9 cellular contexts compared by ENCODE assay signal in the genomic region with DNA sequence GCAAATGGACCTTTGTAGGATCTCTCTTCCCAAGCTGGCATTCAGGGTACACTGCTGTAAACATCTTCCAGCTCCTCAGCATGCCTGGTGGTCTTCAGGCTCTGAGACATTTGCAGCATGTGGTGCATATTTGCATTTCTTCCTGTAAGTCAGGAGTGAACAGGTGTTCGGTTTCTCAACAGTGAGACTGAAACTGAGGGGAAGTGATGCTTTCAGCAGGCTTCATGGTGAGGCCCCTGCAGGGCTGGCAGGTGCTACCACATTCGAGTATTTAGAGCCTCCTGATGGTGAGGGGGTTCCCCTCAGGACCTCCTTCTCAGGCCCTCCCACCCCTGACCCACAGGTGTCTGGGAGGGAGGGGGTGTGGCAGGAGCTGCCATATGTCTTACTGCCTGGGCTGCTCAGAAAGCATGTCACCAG. TPM values are rescaled to one million over a fixed set of nuclear protein-coding genes. Genes with fewer than 3 reads are reported as not detected.
A peak's percentile ranks its signal among the peaks of the same experiment; 100 is the strongest.
DNase-seq lines count a peak whose midpoint lies in the region; ATAC-seq and TF ChIP-seq lines count a peak whose summit lies in the region.
"Had no signal": no experiment of that assay in that cellular context is flagged by ENCODE, and none has a peak within 500 bp of the region (broad histone marks: within the 10 kb centered on the region; RNA-seq: fewer than 3 reads in every experiment).

No MANE protein-coding gene starts in this region.

- TF ChIP-seq CTCF in GM12864 (IDR thresholded peaks at IDR 0.05; ENCODE audit: low read depth, low read length, missing control alignments) (no peak), type B pancreatic cell (conservative IDR thresholded peaks at IDR 0.05) (no peak)

- H3K36me3 ChIP-seq in adipocyte (ENCODE audit: control insufficient read depth, insufficient read depth, low read length, severe bottlenecking), result no peaks in the 10 kb centered on the region

- ATAC-seq in GM19455 (IDR thresholded peaks at IDR 0.05; ENCODE audit: unreplicated experiment) (peak; percentile 93), HG03196 (IDR thresholded peaks at IDR 0.05; ENCODE audit: unreplicated experiment) (peak; percentile 96)

- DNase-seq in GM12864 (ENCODE audit: low read depth) (peak; percentile 98), adipocyte (ENCODE audit: low read depth) (no peak), type B pancreatic cell (ENCODE audit: extremely low spot score, unreplicated experiment) (no peak), hypothalamus (lab: John Stamatoyannopoulos, UW) (no peak)
- no peak for DNase-seq in stimulated activated CD8-positive, alpha-beta memory T cell treated with anti-CD3 and anti-CD28 coated beads, Interleukin-4, amount 100 ng/mL, for 48 hours
- no peak for DNase-seq in activated CD8-positive, alpha-beta memory T cell treated with anti-CD3 and anti-CD28 coated beads, Interleukin-2, amount 50 U/mL, for 4 hours
- DNase-seq: T1000 had no signal

- H3K27me3 ChIP-seq in adipocyte (replicated peaks; ENCODE audit: control insufficient read depth, insufficient read depth, low read length), result no peaks in the 10 kb centered on the region

- no peak overlapping the region for H3K4me3 Mint-ChIP-seq in type B pancreatic cell

- H3K4me3 ChIP-seq in GM12864 (ENCODE audit: low read depth, low read length), result peak overlapping the region; percentile 43
- peak overlapping the region; percentile 12 for H3K4me3 ChIP-seq in adipocyte (ENCODE audit: low read length)

- no peak overlapping the region for H3K27ac Mint-ChIP-seq in type B pancreatic cell

- H3K36me3 Mint-ChIP-seq in type B pancreatic cell, result no peaks in the 10 kb centered on the region

- no peaks in the 10 kb centered on the region for H3K9me3 ChIP-seq in adipocyte (ENCODE audit: control insufficient read depth, low read length)

- H3K4me1 ChIP-seq in adipocyte (ENCODE audit: control insufficient read depth, insufficient read depth, low read length), result peaks cover 16% of the 10 kb centered on the region

- H3K9ac ChIP-seq in adipocyte (ENCODE audit: low read length), result peak overlapping the region; percentile 71

- H3K4me1 Mint-ChIP-seq in type B pancreatic cell (ENCODE audit: unreplicated experiment), result peaks cover 4% of the 10 kb centered on the region

- no peaks in the 10 kb centered on the region for H3K9me3 Mint-ChIP-seq in type B pancreatic cell

- H3K27me3 Mint-ChIP-seq in type B pancreatic cell, result no peaks in the 10 kb centered on the region

RNA-seq across cellular contexts. Expression of a gene that starts 15.1 kb away (rescaled TPM):
- total RNA-seq in type B pancreatic cell (ENCODE audit: low replicate concordance), result 29.4 and 51.0 TPM in 2 replicates

RNA-seq across cellular contexts. Expression of a gene that starts 44.8 kb away (rescaled TPM):
- not detected in 2 replicates for total RNA-seq in type B pancreatic cell (ENCODE audit: low replicate concordance)
